In the genomic region with DNA sequence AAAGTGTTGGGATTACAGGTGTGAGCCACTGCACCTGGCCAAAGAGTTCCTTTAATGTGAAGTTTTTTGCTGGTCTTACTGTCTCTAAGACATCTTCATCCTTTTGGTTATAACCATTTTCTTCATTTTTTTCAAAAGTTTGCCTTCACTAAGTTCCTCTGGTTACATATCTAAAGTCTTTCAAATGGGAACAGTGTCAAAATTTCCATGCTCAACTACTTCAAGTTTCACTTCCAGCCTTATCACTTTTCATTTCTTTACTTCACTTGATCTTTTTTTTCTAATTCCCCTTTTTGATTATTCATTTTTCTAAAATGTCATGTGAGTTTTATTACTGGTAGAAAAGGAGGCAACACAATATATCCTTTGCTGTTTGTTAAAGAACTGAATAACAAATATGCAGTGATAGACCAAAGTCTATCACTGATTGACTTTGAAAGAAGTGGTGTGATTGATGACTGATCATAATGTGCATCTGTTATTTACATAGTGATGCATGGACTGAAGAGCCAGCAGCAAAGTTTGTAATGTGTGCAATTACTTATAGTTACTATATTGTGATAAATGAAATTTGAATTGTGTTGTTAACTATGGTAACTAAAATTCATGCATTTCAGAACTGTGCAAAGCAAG, we compare ENCODE assay signal across 1 cellular context.
TF ChIP-seq lines count a peak whose summit lies in the region.

No MANE protein-coding gene starts in this region.

TF ChIP-seq in GM23338, 12 proteins besides CTCF, POLR2A, EP300 and RAD21 (continued from another document):
- TF ChIP-seq REST (IDR thresholded peaks at IDR 0.05; ENCODE audit: unreplicated experiment) = no peak
